In the genomic region with DNA sequence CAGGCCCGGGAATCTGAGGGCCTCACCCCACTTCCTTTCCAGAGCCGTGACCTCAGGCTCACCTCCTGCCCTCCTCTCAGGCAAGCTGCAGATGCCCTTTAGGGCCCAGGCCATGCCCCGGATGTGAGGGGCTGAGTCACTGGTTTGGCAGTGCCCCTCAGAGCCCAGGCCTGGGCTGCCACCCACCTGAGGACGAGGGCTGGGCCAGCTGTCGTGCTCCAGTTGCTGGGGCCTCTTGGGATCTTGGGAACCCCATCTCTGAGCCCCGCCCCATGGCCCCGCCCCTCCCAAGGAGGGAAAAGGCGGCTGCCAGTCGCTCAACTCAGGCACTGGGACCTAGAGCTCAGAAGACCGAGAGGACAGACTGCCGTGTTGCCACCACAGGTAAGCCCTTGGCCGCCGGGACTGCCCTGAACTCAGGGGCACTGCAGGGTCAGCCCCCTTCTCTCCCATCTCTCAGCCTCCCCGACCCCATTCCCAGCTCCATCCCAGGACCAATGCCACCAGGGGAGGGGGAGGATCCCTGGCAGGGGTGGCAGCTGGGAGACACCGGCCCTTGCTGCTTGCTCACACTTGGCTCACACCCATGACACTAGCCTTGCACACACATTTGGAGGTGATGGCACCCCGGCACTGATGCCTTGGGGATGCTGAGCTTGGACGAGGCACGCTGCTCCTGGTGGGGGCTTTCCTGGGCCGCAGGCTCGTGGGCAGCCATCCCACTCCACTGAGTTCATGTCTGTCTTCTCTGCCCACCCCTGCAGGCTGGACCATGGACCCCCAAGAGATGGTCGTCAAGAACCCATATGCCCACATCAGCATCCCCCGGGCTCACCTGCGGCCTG, we compare ENCODE assay signal across 8 cellular contexts. TPM values are rescaled to one million over a fixed set of nuclear protein-coding genes. Genes with fewer than 3 reads are reported as not detected.
DNase-seq lines count a peak whose midpoint lies in the region; ATAC-seq and TF ChIP-seq lines count a peak whose summit lies in the region.

A gene with protein sequence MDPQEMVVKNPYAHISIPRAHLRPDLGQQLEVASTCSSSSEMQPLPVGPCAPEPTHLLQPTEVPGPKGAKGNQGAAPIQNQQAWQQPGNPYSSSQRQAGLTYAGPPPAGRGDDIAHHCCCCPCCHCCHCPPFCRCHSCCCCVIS (plus strand): TSS at position 325 of the 845 bp plus-strand sequence. CDS start 448 bp downstream, at position 773.

- peaks cover 39% of the 10 kb centered on the region for H3K4me1 ChIP-seq in NT2/D1 (ENCODE audit: insufficient read depth, insufficient read length)

- H3K4me1 Mint-ChIP-seq in Calu3 (ENCODE audit: low read depth, unreplicated experiment) = peaks cover 19% of the 10 kb centered on the region
- H3K4me1 Mint-ChIP-seq in endothelial cell (ENCODE audit: unreplicated experiment) = no peaks in the 10 kb centered on the region
- peaks cover 10% of the 10 kb centered on the region for H3K4me1 Mint-ChIP-seq in osteocyte (ENCODE audit: unreplicated experiment)

- BruUV-seq in Calu3 (replicated peaks; lab: Mats Ljungman, UMichigan) = TSS peak; percentile 74

- CTCF ChIA-PET in Calu3 (lab: Charles Lee) = no interaction called here

- DNase-seq in Calu3 = peak; percentile 62
- no peak for DNase-seq in NT2/D1 (ENCODE audit: low read depth, low spot score)
- no peak for DNase-seq in endothelial cell (ENCODE audit: low spot score)
- DNase-seq in osteocyte (ENCODE audit: extremely low spot score, unreplicated experiment) = no peak

- H3K27me3 Mint-ChIP-seq in Calu3 (ENCODE audit: unreplicated experiment) (no peaks in the 10 kb centered on the region), endothelial cell (ENCODE audit: unreplicated experiment) (peaks cover 11% of the 10 kb centered on the region), osteocyte (ENCODE audit: unreplicated experiment) (no peaks in the 10 kb centered on the region)

- H3K36me3 Mint-ChIP-seq in Calu3 (ENCODE audit: insufficient read depth, unreplicated experiment) (peaks cover 37% of the 10 kb centered on the region), endothelial cell (ENCODE audit: low read depth, unreplicated experiment) (no peaks in the 10 kb centered on the region), osteocyte (ENCODE audit: unreplicated experiment) (no peaks in the 10 kb centered on the region)

- ATAC-seq in GM18502 (IDR thresholded peaks at IDR 0.05; ENCODE audit: poor library complexity, unreplicated experiment) = no peak
- no peak for ATAC-seq in HG03520 (IDR thresholded peaks at IDR 0.05; ENCODE audit: unreplicated experiment)
- ATAC-seq in HG02884 (IDR thresholded peaks at IDR 0.05; ENCODE audit: unreplicated experiment) = no peak
- no peak for ATAC-seq in GM21723 (IDR thresholded peaks at IDR 0.05; ENCODE audit: unreplicated experiment)

- TF ChIP-seq CTCF in Calu3 (IDR thresholded peaks at IDR 0.05; ENCODE audit: unreplicated experiment) (no peak), endothelial cell (IDR thresholded peaks at IDR 0.05; ENCODE audit: unreplicated experiment) (no peak), osteocyte (IDR thresholded peaks at IDR 0.05) (no peak)

- no peaks in the 10 kb centered on the region for H3K9me3 Mint-ChIP-seq in Calu3 (ENCODE audit: low read depth, unreplicated experiment)
- no peaks in the 10 kb centered on the region for H3K9me3 Mint-ChIP-seq in endothelial cell (ENCODE audit: unreplicated experiment)
- H3K9me3 Mint-ChIP-seq in osteocyte (ENCODE audit: unreplicated experiment) = no peaks in the 10 kb centered on the region

- H3K4me3 ChIP-seq in NT2/D1 (ENCODE audit: insufficient read length, low read depth) = peak within 1 kb of the TSS; percentile 90

- H3K27ac Mint-ChIP-seq in Calu3 (ENCODE audit: unreplicated experiment) (peak within 1 kb of the TSS; percentile 95), endothelial cell (ENCODE audit: unreplicated experiment) (no peak within 1 kb of the TSS), osteocyte (ENCODE audit: unreplicated experiment) (peak within 1 kb of the TSS; percentile 47)

- no peaks in the 10 kb centered on the region for H3K9me3 ChIP-seq in NT2/D1 (ENCODE audit: insufficient read depth, low read length)

- H3K27me3 ChIP-seq in NT2/D1 (ENCODE audit: insufficient read depth, insufficient read length) = peaks cover 13% of the 10 kb centered on the region

- intact Hi-C loops in Calu3 (cut with micrococcal nuclease; ENCODE audit: unreplicated experiment) = loop anchor here (5.0 kb wide), 1 partner anchor 48 kb away; no protein-coding TSS in a partner anchor

- peak within 1 kb of the TSS; percentile 96 for H3K9ac ChIP-seq in NT2/D1 (ENCODE audit: insufficient read length, low read depth)

- H3K36me3 ChIP-seq in NT2/D1 (ENCODE audit: insufficient read depth, insufficient read length, low read length) = no peaks in the 10 kb centered on the region

- peak within 1 kb of the TSS; percentile 70 for H3K4me3 Mint-ChIP-seq in Calu3 (ENCODE audit: low read depth, unreplicated experiment)
- H3K4me3 Mint-ChIP-seq in endothelial cell (ENCODE audit: unreplicated experiment) = peak within 1 kb of the TSS; percentile 71
- H3K4me3 Mint-ChIP-seq in osteocyte (ENCODE audit: unreplicated experiment) = peak within 1 kb of the TSS; percentile 67

RNA-seq across cellular contexts. Expression of the gene that starts here (rescaled TPM):
- 3.0 and 3.6 TPM in 2 replicates for total RNA-seq in Calu3 (2022)
- 1.4 TPM for total RNA-seq in endothelial cell (ENCODE audit: unreplicated experiment)
- total RNA-seq in osteocyte = 1.5 and 1.7 TPM in 2 replicates
